1 cellular context compared by ENCODE assay signal in genomic region chr17:65122836-65123756, GRCh38.
A peak's percentile ranks its signal among the peaks of the same experiment; 100 is the strongest.
TF ChIP-seq lines count a peak whose summit lies in the region.

No MANE protein-coding gene starts in this region.

TF ChIP-seq in HepG2, 621 proteins besides CTCF, POLR2A, EP300 and RAD21 (continued from another document and continues in another):
- TF ChIP-seq REST (IDR thresholded peaks at IDR 0.05; ENCODE audit: borderline replicate concordance in 1 of 2, low read depth in 1 of 2, low read length in 2 of 2) (peak in 1 of 2 experiments; percentile 68; a peak in 2 of 4 replicates), KLF11 (CRISPR knock-in tag; IDR thresholded peaks at IDR 0.05) (0 out of 2 replicates have a peak, but pooled peaks have one; percentile 23), ZMYM3 (CRISPR knock-in tag; IDR thresholded peaks at IDR 0.05) (no peak), ZNF430 (CRISPR knock-in tag; IDR thresholded peaks at IDR 0.05) (no peak), DZIP1 (CRISPR knock-in tag; IDR thresholded peaks at IDR 0.05) (no peak), MTF1 (CRISPR knock-in tag; IDR thresholded peaks at IDR 0.05) (no peak), SMARCE1 (IDR thresholded peaks at IDR 0.05; ENCODE audit: borderline replicate concordance) (no peak), ZHX1 (CRISPR knock-in tag; IDR thresholded peaks at IDR 0.05; ENCODE audit: low read depth) (no peak), ZNF451 (CRISPR knock-in tag; IDR thresholded peaks at IDR 0.05) (no peak), KLF12 (CRISPR knock-in tag; IDR thresholded peaks at IDR 0.05; ENCODE audit: borderline replicate concordance) (no peak), TSC22D2 (CRISPR knock-in tag; IDR thresholded peaks at IDR 0.05; ENCODE audit: borderline replicate concordance) (no peak), ZNF576 (CRISPR knock-in tag; IDR thresholded peaks at IDR 0.05) (no peak), ZNF550 (CRISPR knock-in tag; IDR thresholded peaks at IDR 0.05; ENCODE audit: borderline replicate concordance) (no peak), ZNF432 (CRISPR knock-in tag; IDR thresholded peaks at IDR 0.05; ENCODE audit: borderline replicate concordance) (0 out of 2 replicates have a peak, but pooled peaks have one; percentile 18), U2AF1 (optimal IDR thresholded peaks at IDR 0.05; ENCODE audit: low read depth, low read length) (peak; percentile 64), NPAS2 (CRISPR knock-in tag; IDR thresholded peaks at IDR 0.05; ENCODE audit: borderline replicate concordance) (no peak), ZNF207 (IDR thresholded peaks at IDR 0.05; ENCODE audit: borderline replicate concordance) (no peak), MED8 (CRISPR knock-in tag; IDR thresholded peaks at IDR 0.05; ENCODE audit: insufficient replicate concordance) (no peak), ARNT (IDR thresholded peaks at IDR 0.05) (no peak), RFXANK (CRISPR knock-in tag; IDR thresholded peaks at IDR 0.05) (no peak), MXD4 (CRISPR knock-in tag; IDR thresholded peaks at IDR 0.05) (peak; percentile 67; the same call in 1 of the 2 replicates), TRIM24 (CRISPR knock-in tag; IDR thresholded peaks at IDR 0.05) (no peak), ZBTB39 (CRISPR knock-in tag; IDR thresholded peaks at IDR 0.05) (no peak), ZBTB3 (CRISPR knock-in tag; IDR thresholded peaks at IDR 0.05; ENCODE audit: borderline replicate concordance, low read depth) (no peak), GATAD2A (CRISPR knock-in tag; IDR thresholded peaks at IDR 0.05) (peak; percentile 63), KLF6 (CRISPR knock-in tag; IDR thresholded peaks at IDR 0.05) (no peak), ZNF709 (CRISPR knock-in tag; IDR thresholded peaks at IDR 0.05) (peak; percentile 79; the same call in 1 of the 2 replicates), IRF2 (CRISPR knock-in tag; IDR thresholded peaks at IDR 0.05) (no peak), ZNF619 (CRISPR knock-in tag; IDR thresholded peaks at IDR 0.05) (no peak), ZNF317 (CRISPR knock-in tag; IDR thresholded peaks at IDR 0.05) (peak; percentile 66; the same call in 1 of the 2 replicates), SNRNP70 (IDR thresholded peaks at IDR 0.05; ENCODE audit: low read depth, low read length) (no peak), ZNF547 (CRISPR knock-in tag; IDR thresholded peaks at IDR 0.05) (no peak)
- TF ChIP-seq, protein P1, sequence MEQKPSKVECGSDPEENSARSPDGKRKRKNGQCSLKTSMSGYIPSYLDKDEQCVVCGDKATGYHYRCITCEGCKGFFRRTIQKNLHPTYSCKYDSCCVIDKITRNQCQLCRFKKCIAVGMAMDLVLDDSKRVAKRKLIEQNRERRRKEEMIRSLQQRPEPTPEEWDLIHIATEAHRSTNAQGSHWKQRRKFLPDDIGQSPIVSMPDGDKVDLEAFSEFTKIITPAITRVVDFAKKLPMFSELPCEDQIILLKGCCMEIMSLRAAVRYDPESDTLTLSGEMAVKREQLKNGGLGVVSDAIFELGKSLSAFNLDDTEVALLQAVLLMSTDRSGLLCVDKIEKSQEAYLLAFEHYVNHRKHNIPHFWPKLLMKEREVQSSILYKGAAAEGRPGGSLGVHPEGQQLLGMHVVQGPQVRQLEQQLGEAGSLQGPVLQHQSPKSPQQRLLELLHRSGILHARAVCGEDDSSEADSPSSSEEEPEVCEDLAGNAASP (CRISPR knock-in tag; IDR thresholded peaks at IDR 0.05; ENCODE audit: borderline replicate concordance): peak; percentile 36
- TF ChIP-seq, protein P2, sequence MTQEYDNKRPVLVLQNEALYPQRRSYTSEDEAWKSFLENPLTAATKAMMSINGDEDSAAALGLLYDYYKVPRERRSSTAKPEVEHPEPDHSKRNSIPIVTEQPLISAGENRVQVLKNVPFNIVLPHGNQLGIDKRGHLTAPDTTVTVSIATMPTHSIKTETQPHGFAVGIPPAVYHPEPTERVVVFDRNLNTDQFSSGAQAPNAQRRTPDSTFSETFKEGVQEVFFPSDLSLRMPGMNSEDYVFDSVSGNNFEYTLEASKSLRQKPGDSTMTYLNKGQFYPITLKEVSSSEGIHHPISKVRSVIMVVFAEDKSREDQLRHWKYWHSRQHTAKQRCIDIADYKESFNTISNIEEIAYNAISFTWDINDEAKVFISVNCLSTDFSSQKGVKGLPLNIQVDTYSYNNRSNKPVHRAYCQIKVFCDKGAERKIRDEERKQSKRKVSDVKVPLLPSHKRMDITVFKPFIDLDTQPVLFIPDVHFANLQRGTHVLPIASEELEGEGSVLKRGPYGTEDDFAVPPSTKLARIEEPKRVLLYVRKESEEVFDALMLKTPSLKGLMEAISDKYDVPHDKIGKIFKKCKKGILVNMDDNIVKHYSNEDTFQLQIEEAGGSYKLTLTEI (CRISPR knock-in tag; conservative IDR thresholded peaks at IDR 0.05): no peak
- TF ChIP-seq, protein P3, sequence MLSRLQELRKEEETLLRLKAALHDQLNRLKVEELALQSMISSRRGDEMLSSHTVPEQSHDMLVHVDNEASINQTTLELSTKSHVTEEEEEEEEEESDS (CRISPR knock-in tag; IDR thresholded peaks at IDR 0.05; ENCODE audit: borderline replicate concordance): no peak
- TF ChIP-seq, protein P4, sequence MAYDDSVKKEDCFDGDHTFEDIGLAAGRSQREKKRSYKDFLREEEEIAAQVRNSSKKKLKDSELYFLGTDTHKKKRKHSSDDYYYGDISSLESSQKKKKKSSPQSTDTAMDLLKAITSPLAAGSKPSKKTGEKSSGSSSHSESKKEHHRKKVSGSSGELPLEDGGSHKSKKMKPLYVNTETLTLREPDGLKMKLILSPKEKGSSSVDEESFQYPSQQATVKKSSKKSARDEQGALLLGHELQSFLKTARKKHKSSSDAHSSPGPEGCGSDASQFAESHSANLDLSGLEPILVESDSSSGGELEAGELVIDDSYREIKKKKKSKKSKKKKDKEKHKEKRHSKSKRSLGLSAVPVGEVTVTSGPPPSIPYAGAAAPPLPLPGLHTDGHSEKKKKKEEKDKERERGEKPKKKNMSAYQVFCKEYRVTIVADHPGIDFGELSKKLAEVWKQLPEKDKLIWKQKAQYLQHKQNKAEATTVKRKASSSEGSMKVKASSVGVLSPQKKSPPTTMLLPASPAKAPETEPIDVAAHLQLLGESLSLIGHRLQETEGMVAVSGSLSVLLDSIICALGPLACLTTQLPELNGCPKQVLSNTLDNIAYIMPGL (CRISPR knock-in tag; IDR thresholded peaks at IDR 0.05; ENCODE audit: borderline replicate concordance in 1 of 2, low read depth in 1 of 2): peak; percentile 73
